ENCODE assay signal across 33 cellular contexts in genomic region chr9:133224762-133225161, GRCh38. TPM values are rescaled to one million over a fixed set of nuclear protein-coding genes. Genes with fewer than 3 reads are reported as not detected.
"Had no signal": no experiment of that assay in that cellular context is flagged by ENCODE, and none has a peak within 500 bp of the region (broad histone marks: within the 10 kb centered on the region; RNA-seq: fewer than 3 reads in every experiment).

No MANE protein-coding gene starts in this region.

- H3K4me1 ChIP-seq: SJSA1 had no signal

- H3K4me3 ChIP-seq: K562, SJSA1 had no signal

- H3K27me3 ChIP-seq: brain microvascular endothelial cell had no signal

- H3K4me2 ChIP-seq: SK-N-SH had no signal

- H3K9ac ChIP-seq: SK-N-SH had no signal

- H3K36me3 Mint-ChIP-seq: activated naive CD4-positive, alpha-beta T cell treated with anti-CD3 and anti-CD28 coated beads, Interleukin-2, amount 50 U/mL, for 72 hours had no signal

- H3K27ac ChIP-seq: brain microvascular endothelial cell, SJSA1 had no signal

- H3K9me3 Mint-ChIP-seq: activated CD4-positive, alpha-beta T cell treated with anti-CD3 and anti-CD28 coated beads, Interleukin-2, amount 10 ng/mL, durations not matched to agents 24 days and 14 days; activated CD8-positive, alpha-beta T cell treated with anti-CD3 and anti-CD28 coated beads for 36 hours; activated naive CD4-positive, alpha-beta T cell treated with anti-CD3 and anti-CD28 coated beads for 36 hours; activated naive CD4-positive, alpha-beta T cell treated with anti-CD3 and anti-CD28 coated beads, Interleukin-2, amount 50 U/mL, for 72 hours; activated T-cell treated with anti-CD3 and anti-CD28 coated beads, Interleukin-2, amount 50 U/mL, for 4 hours; activated T-helper 1 cell treated with anti-CD3 and anti-CD28 coated beads, Interleukin-12 subunit alpha, Interleukin-12 subunit beta, Interleukin-2, Interleukin-4 antibody, amounts not matched to agents 30 ng/mL and 10 ng/mL and 1 ng/mL, durations not matched to agents 14 hours and 24 hours and 36 hours; central memory CD8-positive, alpha-beta T cell; T-helper 1 cell treated with Interleukin-12 subunit alpha and Interleukin-12 subunit beta and Interleukin-4 antibody, amounts not matched to agents 30 μg/mL and 1 μg/mL, for 36 hours; T-helper 2 cell treated with Interferon-gamma antibody and Interleukin-4, amounts not matched to agents 5 μg/mL and 100 μg/mL, for 36 hours had no signal

- DNase-seq: activated CD4-positive, alpha-beta T cell treated with anti-CD3 and anti-CD28 coated beads, Interleukin-2, amount 10 ng/mL, durations not matched to agents 24 days and 14 days; activated CD4-positive, alpha-beta T cell treated with anti-CD3 and anti-CD28 coated beads, Interleukin-2, amount 50 U/mL, for 4 hours; activated CD8-positive, alpha-beta T cell treated with anti-CD3 and anti-CD28 coated beads for 36 hours; activated gamma-delta T cell treated with Interleukin-2 at 50 U/mL for 16 hours; activated naive CD4-positive, alpha-beta T cell treated with anti-CD3 and anti-CD28 coated beads for 36 hours; activated T-cell treated with anti-CD3 and anti-CD28 coated beads for 4 hours; activated T-cell treated with anti-CD3 and anti-CD28 coated beads, Interleukin-2, amount 50 U/mL, for 4 hours; amniotic stem cell; brain microvascular endothelial cell; NCI-H1092 treated with DMSO at 0.1 percent for 48 hours; NCI-H1417; NCI-H146; NCI-H187; NCI-H2029 treated with DMSO at 0.1 percent for 48 hours; NCI-H2107; NCI-H226; NCI-H446 treated with DMSO at 0.1 percent for 48 hours; NCI-H524; NCI-H69; SHP77; SK-N-SH had no signal

- H3K27ac Mint-ChIP-seq: activated CD4-positive, alpha-beta T cell treated with anti-CD3 and anti-CD28 coated beads, Interleukin-2, amount 10 ng/mL, durations not matched to agents 24 days and 14 days; activated CD8-positive, alpha-beta T cell treated with anti-CD3 and anti-CD28 coated beads for 36 hours; activated naive CD4-positive, alpha-beta T cell treated with anti-CD3 and anti-CD28 coated beads for 36 hours; activated naive CD4-positive, alpha-beta T cell treated with anti-CD3 and anti-CD28 coated beads, Interleukin-2, amount 50 U/mL, for 72 hours; activated T-helper 1 cell treated with anti-CD3 and anti-CD28 coated beads, Interleukin-12 subunit alpha, Interleukin-12 subunit beta, Interleukin-2, Interleukin-4 antibody, amounts not matched to agents 30 ng/mL and 10 ng/mL and 1 ng/mL, durations not matched to agents 14 hours and 24 hours and 36 hours; T-helper 1 cell treated with Interleukin-12 subunit alpha and Interleukin-12 subunit beta and Interleukin-4 antibody, amounts not matched to agents 30 μg/mL and 1 μg/mL, for 36 hours; T-helper 2 cell treated with Interferon-gamma antibody and Interleukin-4, amounts not matched to agents 5 μg/mL and 100 μg/mL, for 36 hours had no signal

- H3K9me3 ChIP-seq: SJSA1, SK-N-SH had no signal

- H3K4me1 Mint-ChIP-seq: central memory CD8-positive, alpha-beta T cell had no signal

- ATAC-seq: activated CD8-positive, alpha-beta T cell treated with anti-CD3 and anti-CD28 coated beads for 36 hours; activated naive CD4-positive, alpha-beta T cell treated with anti-CD3 and anti-CD28 coated beads, Interleukin-2, amount 50 U/mL, for 72 hours; activated T-cell treated with anti-CD3 and anti-CD28 coated beads, Interleukin-2, amount 50 U/mL, for 4 hours; K562; Panc1 had no signal

- H3K4me3 Mint-ChIP-seq: activated CD4-positive, alpha-beta T cell treated with anti-CD3 and anti-CD28 coated beads, Interleukin-2, amount 10 ng/mL, durations not matched to agents 24 days and 14 days; activated CD8-positive, alpha-beta T cell treated with anti-CD3 and anti-CD28 coated beads for 36 hours; activated naive CD4-positive, alpha-beta T cell treated with anti-CD3 and anti-CD28 coated beads for 36 hours; activated T-cell treated with anti-CD3 and anti-CD28 coated beads, Interleukin-2, amount 50 U/mL, for 4 hours; activated T-helper 1 cell treated with anti-CD3 and anti-CD28 coated beads, Interleukin-12 subunit alpha, Interleukin-12 subunit beta, Interleukin-2, Interleukin-4 antibody, amounts not matched to agents 30 ng/mL and 10 ng/mL and 1 ng/mL, durations not matched to agents 14 hours and 24 hours and 36 hours; central memory CD8-positive, alpha-beta T cell; T-helper 1 cell treated with Interleukin-12 subunit alpha and Interleukin-12 subunit beta and Interleukin-4 antibody, amounts not matched to agents 30 μg/mL and 1 μg/mL, for 36 hours; T-helper 2 cell treated with Interferon-gamma antibody and Interleukin-4, amounts not matched to agents 5 μg/mL and 100 μg/mL, for 36 hours had no signal

- H3K36me3 ChIP-seq: brain microvascular endothelial cell, SJSA1 had no signal

RNA-seq across cellular contexts. Expression of gene OBP2B, which starts 15.7 kb away (rescaled TPM):
- total RNA-seq: activated CD4-positive, alpha-beta T cell treated with anti-CD3 and anti-CD28 coated beads, Interleukin-2, amount 10 ng/mL, durations not matched to agents 24 days and 14 days; activated CD8-positive, alpha-beta memory T cell treated with anti-CD3 and anti-CD28 coated beads for 36 hours; activated CD8-positive, alpha-beta T cell treated with anti-CD3 and anti-CD28 coated beads for 36 hours; activated naive CD4-positive, alpha-beta T cell treated with anti-CD3 and anti-CD28 coated beads for 36 hours; activated naive CD4-positive, alpha-beta T cell treated with anti-CD3 and anti-CD28 coated beads, Interleukin-2, amount 50 U/mL, for 72 hours; activated T-cell treated with anti-CD3 and anti-CD28 coated beads, Interleukin-2, amount 50 U/mL, for 4 hours; activated T-helper 1 cell treated with anti-CD3 and anti-CD28 coated beads, Interleukin-12 subunit alpha, Interleukin-12 subunit beta, Interleukin-2, Interleukin-4 antibody, amounts not matched to agents 30 ng/mL and 10 ng/mL and 1 ng/mL, durations not matched to agents 14 hours and 24 hours and 36 hours; aorta; K562; M059J; RPMI7951; SJSA1 had no signal

RNA-seq across cellular contexts. Expression of gene ABO, which starts 50.2 kb away (rescaled TPM):
- total RNA-seq: activated CD8-positive, alpha-beta memory T cell treated with anti-CD3 and anti-CD28 coated beads for 36 hours; activated CD8-positive, alpha-beta T cell treated with anti-CD3 and anti-CD28 coated beads for 36 hours; activated naive CD4-positive, alpha-beta T cell treated with anti-CD3 and anti-CD28 coated beads for 36 hours; activated naive CD4-positive, alpha-beta T cell treated with anti-CD3 and anti-CD28 coated beads, Interleukin-2, amount 50 U/mL, for 72 hours; M059J; RPMI7951; SJSA1 had no signal
